Comparison of ENCODE assay signal across 1 cellular context in the genomic region with DNA sequence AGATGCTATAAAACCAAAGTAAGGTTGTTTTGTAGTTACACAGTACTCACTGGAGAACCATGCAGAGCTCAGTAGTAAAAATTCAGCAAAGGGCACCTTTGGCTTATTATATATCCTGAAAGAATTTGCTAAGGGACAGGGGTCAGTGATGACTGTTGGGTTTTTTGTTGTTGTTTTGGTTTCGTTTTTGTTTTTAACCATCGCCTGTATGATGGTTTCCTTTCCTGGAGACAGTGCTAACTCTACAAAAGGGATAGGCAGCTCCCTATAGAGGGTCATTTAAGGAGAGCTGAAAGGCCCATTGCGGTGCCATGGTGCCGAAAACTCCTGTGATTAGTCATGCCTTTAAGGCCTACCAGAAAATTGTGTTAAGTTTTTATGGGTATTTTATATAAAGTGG.
TF ChIP-seq lines count a peak whose summit lies in the region.

No MANE protein-coding gene starts in this region.

TF ChIP-seq in GM23338, 12 proteins besides CTCF, POLR2A, EP300 and RAD21:
- TF ChIP-seq, protein P1, sequence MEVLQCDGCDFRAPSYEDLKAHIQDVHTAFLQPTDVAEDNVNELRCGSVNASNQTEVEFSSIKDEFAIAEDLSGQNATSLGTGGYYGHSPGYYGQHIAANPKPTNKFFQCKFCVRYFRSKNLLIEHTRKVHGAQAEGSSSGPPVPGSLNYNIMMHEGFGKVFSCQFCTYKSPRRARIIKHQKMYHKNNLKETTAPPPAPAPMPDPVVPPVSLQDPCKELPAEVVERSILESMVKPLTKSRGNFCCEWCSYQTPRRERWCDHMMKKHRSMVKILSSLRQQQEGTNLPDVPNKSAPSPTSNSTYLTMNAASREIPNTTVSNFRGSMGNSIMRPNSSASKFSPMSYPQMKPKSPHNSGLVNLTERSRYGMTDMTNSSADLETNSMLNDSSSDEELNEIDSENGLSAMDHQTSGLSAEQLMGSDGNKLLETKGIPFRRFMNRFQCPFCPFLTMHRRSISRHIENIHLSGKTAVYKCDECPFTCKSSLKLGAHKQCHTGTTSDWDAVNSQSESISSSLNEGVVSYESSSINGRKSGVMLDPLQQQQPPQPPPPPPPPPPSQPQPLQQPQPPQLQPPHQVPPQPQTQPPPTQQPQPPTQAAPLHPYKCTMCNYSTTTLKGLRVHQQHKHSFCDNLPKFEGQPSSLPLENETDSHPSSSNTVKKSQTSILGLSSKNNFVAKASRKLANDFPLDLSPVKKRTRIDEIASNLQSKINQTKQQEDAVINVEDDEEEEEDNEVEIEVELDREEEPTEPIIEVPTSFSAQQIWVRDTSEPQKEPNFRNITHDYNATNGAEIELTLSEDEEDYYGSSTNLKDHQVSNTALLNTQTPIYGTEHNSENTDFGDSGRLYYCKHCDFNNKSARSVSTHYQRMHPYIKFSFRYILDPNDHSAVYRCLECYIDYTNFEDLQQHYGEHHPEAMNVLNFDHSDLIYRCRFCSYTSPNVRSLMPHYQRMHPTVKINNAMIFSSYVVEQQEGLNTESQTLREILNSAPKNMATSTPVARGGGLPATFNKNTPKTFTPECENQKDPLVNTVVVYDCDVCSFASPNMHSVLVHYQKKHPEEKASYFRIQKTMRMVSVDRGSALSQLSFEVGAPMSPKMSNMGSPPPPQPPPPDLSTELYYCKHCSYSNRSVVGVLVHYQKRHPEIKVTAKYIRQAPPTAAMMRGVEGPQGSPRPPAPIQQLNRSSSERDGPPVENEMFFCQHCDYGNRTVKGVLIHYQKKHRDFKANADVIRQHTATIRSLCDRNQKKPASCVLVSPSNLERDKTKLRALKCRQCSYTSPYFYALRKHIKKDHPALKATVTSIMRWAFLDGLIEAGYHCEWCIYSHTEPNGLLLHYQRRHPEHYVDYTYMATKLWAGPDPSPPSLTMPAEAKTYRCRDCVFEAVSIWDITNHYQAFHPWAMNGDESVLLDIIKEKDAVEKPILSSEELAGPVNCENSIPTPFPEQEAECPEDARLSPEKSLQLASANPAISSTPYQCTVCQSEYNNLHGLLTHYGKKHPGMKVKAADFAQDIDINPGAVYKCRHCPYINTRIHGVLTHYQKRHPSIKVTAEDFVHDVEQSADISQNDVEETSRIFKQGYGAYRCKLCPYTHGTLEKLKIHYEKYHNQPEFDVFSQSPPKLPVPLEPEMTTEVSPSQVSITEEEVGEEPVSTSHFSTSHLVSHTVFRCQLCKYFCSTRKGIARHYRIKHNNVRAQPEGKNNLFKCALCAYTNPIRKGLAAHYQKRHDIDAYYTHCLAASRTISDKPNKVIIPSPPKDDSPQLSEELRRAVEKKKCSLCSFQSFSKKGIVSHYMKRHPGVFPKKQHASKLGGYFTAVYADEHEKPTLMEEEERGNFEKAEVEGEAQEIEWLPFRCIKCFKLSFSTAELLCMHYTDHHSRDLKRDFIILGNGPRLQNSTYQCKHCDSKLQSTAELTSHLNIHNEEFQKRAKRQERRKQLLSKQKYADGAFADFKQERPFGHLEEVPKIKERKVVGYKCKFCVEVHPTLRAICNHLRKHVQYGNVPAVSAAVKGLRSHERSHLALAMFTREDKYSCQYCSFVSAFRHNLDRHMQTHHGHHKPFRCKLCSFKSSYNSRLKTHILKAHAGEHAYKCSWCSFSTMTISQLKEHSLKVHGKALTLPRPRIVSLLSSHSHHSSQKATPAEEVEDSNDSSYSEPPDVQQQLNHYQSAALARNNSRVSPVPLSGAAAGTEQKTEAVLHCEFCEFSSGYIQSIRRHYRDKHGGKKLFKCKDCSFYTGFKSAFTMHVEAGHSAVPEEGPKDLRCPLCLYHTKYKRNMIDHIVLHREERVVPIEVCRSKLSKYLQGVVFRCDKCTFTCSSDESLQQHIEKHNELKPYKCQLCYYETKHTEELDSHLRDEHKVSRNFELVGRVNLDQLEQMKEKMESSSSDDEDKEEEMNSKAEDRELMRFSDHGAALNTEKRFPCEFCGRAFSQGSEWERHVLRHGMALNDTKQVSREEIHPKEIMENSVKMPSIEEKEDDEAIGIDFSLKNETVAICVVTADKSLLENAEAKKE (CRISPR knock-in tag; IDR thresholded peaks at IDR 0.05) = no peak
- TF ChIP-seq ZNF114 (CRISPR knock-in tag; IDR thresholded peaks at IDR 0.05) (no peak), ZNF331 (CRISPR knock-in tag; IDR thresholded peaks at IDR 0.05; ENCODE audit: low read depth) (no peak), EZH2 (IDR thresholded peaks at IDR 0.05; ENCODE audit: low read depth, unreplicated experiment) (no peak)
- TF ChIP-seq, protein P2, sequence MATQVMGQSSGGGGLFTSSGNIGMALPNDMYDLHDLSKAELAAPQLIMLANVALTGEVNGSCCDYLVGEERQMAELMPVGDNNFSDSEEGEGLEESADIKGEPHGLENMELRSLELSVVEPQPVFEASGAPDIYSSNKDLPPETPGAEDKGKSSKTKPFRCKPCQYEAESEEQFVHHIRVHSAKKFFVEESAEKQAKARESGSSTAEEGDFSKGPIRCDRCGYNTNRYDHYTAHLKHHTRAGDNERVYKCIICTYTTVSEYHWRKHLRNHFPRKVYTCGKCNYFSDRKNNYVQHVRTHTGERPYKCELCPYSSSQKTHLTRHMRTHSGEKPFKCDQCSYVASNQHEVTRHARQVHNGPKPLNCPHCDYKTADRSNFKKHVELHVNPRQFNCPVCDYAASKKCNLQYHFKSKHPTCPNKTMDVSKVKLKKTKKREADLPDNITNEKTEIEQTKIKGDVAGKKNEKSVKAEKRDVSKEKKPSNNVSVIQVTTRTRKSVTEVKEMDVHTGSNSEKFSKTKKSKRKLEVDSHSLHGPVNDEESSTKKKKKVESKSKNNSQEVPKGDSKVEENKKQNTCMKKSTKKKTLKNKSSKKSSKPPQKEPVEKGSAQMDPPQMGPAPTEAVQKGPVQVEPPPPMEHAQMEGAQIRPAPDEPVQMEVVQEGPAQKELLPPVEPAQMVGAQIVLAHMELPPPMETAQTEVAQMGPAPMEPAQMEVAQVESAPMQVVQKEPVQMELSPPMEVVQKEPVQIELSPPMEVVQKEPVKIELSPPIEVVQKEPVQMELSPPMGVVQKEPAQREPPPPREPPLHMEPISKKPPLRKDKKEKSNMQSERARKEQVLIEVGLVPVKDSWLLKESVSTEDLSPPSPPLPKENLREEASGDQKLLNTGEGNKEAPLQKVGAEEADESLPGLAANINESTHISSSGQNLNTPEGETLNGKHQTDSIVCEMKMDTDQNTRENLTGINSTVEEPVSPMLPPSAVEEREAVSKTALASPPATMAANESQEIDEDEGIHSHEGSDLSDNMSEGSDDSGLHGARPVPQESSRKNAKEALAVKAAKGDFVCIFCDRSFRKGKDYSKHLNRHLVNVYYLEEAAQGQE (IDR thresholded peaks at IDR 0.05; ENCODE audit: unreplicated experiment) = no peak
